Comparison of ENCODE assay signal across 32 cellular contexts in genomic region chr4:44671636-44672035, GRCh38. TPM values are rescaled to one million over a fixed set of nuclear protein-coding genes. Genes with fewer than 3 reads are reported as not detected.
"Had no signal": no experiment of that assay in that cellular context is flagged by ENCODE, and none has a peak within 500 bp of the region (broad histone marks: within the 10 kb centered on the region; RNA-seq: fewer than 3 reads in every experiment).

No MANE protein-coding gene starts in this region.

- H3K4me1 ChIP-seq: body of pancreas, esophagus muscularis mucosa, gastroesophageal sphincter, heart right ventricle had no signal

- H3K27ac ChIP-seq: body of pancreas, esophagus muscularis mucosa, gastroesophageal sphincter, heart right ventricle, hepatocyte, WERI-Rb-1 had no signal

- H3K27me3 ChIP-seq: body of pancreas, esophagus muscularis mucosa, gastroesophageal sphincter, heart right ventricle had no signal

- DNase-seq: activated B cell treated with CpG ODN at 0.5 μM for 24 hours; activated CD4-positive, alpha-beta T cell treated with anti-CD3 and anti-CD28 coated beads for 48 hours; activated CD4-positive, alpha-beta T cell treated with anti-CD3 and anti-CD28 coated beads, Interleukin-2, amount 50 U/mL, for 1 hour; activated CD4-positive, alpha-beta T cell treated with anti-CD3 and anti-CD28 coated beads, Interleukin-2, amount 50 U/mL, for 48 hours; activated CD8-positive, alpha-beta memory T cell treated with anti-CD3 and anti-CD28 coated beads for 24 hours; activated CD8-positive, alpha-beta T cell treated with anti-CD3 and anti-CD28 coated beads for 36 hours; activated effector memory CD4-positive, alpha-beta T cell treated with Interleukin-2 at 50 U/mL for 16 hours; activated gamma-delta T cell treated with Interleukin-2 at 50 U/mL for 16 hours; activated naive CD4-positive, alpha-beta T cell treated with anti-CD3 and anti-CD28 coated beads, Interleukin-2, amount 50 U/mL, for 16 hours; activated naive CD4-positive, alpha-beta T cell treated with Interleukin-2 at 50 U/mL for 16 hours; activated T-cell treated with anti-CD3 and anti-CD28 coated beads, Interleukin-2, amount 50 U/mL, for 4 hours; amygdala; aorta; body of pancreas; cortex of kidney; dermis blood vessel endothelial cell; effector CD4-positive, alpha-beta T cell; effector memory CD8-positive, alpha-beta T cell; erythroblast; foreskin melanocyte; heart right ventricle; T-helper 17 cell; T1000; WERI-Rb-1 had no signal

- ATAC-seq: activated CD4-positive, CD25-positive, alpha-beta regulatory T cell treated with anti-CD3 and anti-CD28 coated beads, Interleukin-2, amount 50 U/mL, for 24 hours; activated CD8-positive, alpha-beta T cell treated with anti-CD3 and anti-CD28 coated beads for 36 hours; activated T-cell treated with anti-CD3 and anti-CD28 coated beads, Interleukin-2, amount 50 U/mL, for 4 hours; activated T-helper 17 cell treated with anti-CD3 and anti-CD28 coated beads, Interleukin-2, amount 50 U/mL, for 72 hours; body of pancreas; effector memory CD8-positive, alpha-beta T cell; gastroesophageal sphincter; T-helper 17 cell had no signal

RNA-seq across cellular contexts. Expression of gene YIPF7, which starts 20.2 kb away (rescaled TPM):
- total RNA-seq: activated B cell treated with CpG ODN at 0.5 μM for 24 hours; activated CD8-positive, alpha-beta T cell treated with anti-CD3 and anti-CD28 coated beads for 36 hours; activated T-cell treated with anti-CD3 and anti-CD28 coated beads, Interleukin-2, amount 50 U/mL, for 4 hours; aorta; body of pancreas; chondrocyte; dermis blood vessel endothelial cell; esophagus muscularis mucosa; gastroesophageal sphincter; glomerular endothelial cell; T-helper 17 cell had no signal
- polyA plus RNA-seq: adipose tissue, aorta, hepatocyte had no signal
